Comparison of ENCODE assay signal across 17 cellular contexts in the genomic region with DNA sequence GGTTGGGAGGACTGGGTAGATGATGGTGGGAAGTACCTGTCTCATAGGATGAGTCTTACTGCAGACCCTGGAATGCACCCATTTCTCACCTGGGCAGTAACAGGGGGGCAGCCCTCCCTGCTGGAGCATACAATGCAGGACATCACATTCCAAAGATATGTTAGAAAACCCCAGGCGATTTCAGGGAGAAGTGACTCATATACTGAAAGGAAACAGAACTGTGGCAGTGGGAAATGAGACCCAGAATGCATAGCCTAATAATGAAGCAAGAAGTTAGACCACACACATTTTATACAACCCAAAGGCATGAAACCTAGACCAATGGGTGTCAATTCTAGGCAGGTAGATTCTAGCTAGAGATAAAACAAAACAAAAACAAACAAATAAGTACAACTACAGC.
DNase-seq lines count a peak whose midpoint lies in the region; ATAC-seq, FAIRE-seq and TF ChIP-seq lines count a peak whose summit lies in the region.
"Had no signal": no experiment of that assay in that cellular context is flagged by ENCODE, and none has a peak within 500 bp of the region (broad histone marks: within the 10 kb centered on the region; RNA-seq: fewer than 3 reads in every experiment).

No MANE protein-coding gene starts in this region.

- TF ChIP-seq CTCF in bronchial epithelial cell (IDR thresholded peaks at IDR 0.05; ENCODE audit: insufficient read depth, low read length, severe bottlenecking), result no peak

- no peak for FAIRE-seq in bronchial epithelial cell (lab: Jason Lieb, UNC)
- FAIRE-seq: H1, RCC 7860 had no signal

- DNase-seq in AG20443 (ENCODE audit: low spot score) (peak; percentile 30), MV-4-11 (lab: John Stamatoyannopoulos, UW) (peak; percentile 15), bronchial epithelial cell (ENCODE audit: low read depth) (peak; percentile 72), kidney tubule cell (ENCODE audit: low spot score) (peak; percentile 60), amygdala (lab: John Stamatoyannopoulos, UW) (no peak), OCI-M2 (lab: John Stamatoyannopoulos, UW; ENCODE audit: unreplicated experiment) (no peak), HT-29 (ENCODE audit: low spot score) (no peak)
- DNase-seq: activated CD4-positive, alpha-beta memory T cell treated with anti-CD3 and anti-CD28 coated beads for 36 hours; activated effector memory CD4-positive, alpha-beta T cell treated with Interleukin-2 at 50 U/mL for 16 hours; central memory CD4-positive, alpha-beta T cell; NCI-H1092 treated with DMSO at 0.1 percent for 48 hours; NCI-H446 had no signal

- H3K4me3 ChIP-seq in bronchial epithelial cell (ENCODE audit: low read depth, low read length), result no peak overlapping the region
- H3K4me3 ChIP-seq: BLaER1 treated with 17β-estradiol and CSF1 and Interleukin-3, amounts not matched to agents 10 nM and 100 nM; vagina had no signal

- no peak for ATAC-seq in HG03439 (IDR thresholded peaks at IDR 0.05; ENCODE audit: unreplicated experiment)

- peaks cover 2% of the 10 kb centered on the region for H3K27me3 ChIP-seq in bronchial epithelial cell (ENCODE audit: control insufficient read depth, insufficient read depth, low read length)
- H3K27me3 ChIP-seq: BLaER1 treated with 17β-estradiol and CSF1 and Interleukin-3, amounts not matched to agents 10 nM and 100 nM; vagina had no signal

- no peaks in the 10 kb centered on the region for H3K36me3 ChIP-seq in bronchial epithelial cell (ENCODE audit: control insufficient read depth, insufficient read depth, low read length)
- H3K36me3 ChIP-seq: BLaER1 treated with 17β-estradiol and CSF1 and Interleukin-3, amounts not matched to agents 10 nM and 100 nM; vagina had no signal

Comparison
In these comparisons a context has a peak if more than half of its experiments do, and no peak if none do; other contexts are left out.
1. DNase-seq: peak in AG20443 (single experiment), MV-4-11 (single experiment), bronchial epithelial cell (single experiment) and kidney tubule cell (single experiment); none in amygdala (0 of 56), OCI-M2 (single experiment) and HT-29 (single experiment).